10 cellular contexts compared by ENCODE assay signal in genomic region chr7:80722596-80723141, GRCh38.
DNase-seq lines count a peak whose midpoint lies in the region; FAIRE-seq and TF ChIP-seq lines count a peak whose summit lies in the region.
"Had no signal": no experiment of that assay in that cellular context is flagged by ENCODE, and none has a peak within 500 bp of the region (broad histone marks: within the 10 kb centered on the region; RNA-seq: fewer than 3 reads in every experiment).

No MANE protein-coding gene starts in this region.

- peak overlapping the region; percentile 27 for H3K27ac Mint-ChIP-seq in type B pancreatic cell

- intact Hi-C loops in breast epithelium (cut with DNase I; ENCODE audit: low total_unique reads): no loop called here

- H3K27me3 Mint-ChIP-seq in type B pancreatic cell: no peaks in the 10 kb centered on the region

- H3K9me3 ChIP-seq in HUES64 (ENCODE audit: insufficient read depth, low read depth, low read length): no peaks in the 10 kb centered on the region
- H3K9me3 ChIP-seq in breast epithelium: no peaks in the 10 kb centered on the region
- H3K9me3 ChIP-seq in Karpas-422 (ENCODE audit: low read length): peaks cover 9% of the 10 kb centered on the region
- H3K9me3 ChIP-seq: HAP-1 had no signal

- no peak for TF ChIP-seq POLR2A in breast epithelium (IDR thresholded peaks at IDR 0.05)

- no peak overlapping the region for H3K4me2 ChIP-seq in Karpas-422 (ENCODE audit: low read depth, low read length, poor library complexity, severe bottlenecking)

- 47% methylated on average over 3 of the region's 3 CpGs for WGBS in HUES64

- no peaks in the 10 kb centered on the region for H3K9me3 Mint-ChIP-seq in type B pancreatic cell

- no peaks in the 10 kb centered on the region for H3K27me3 ChIP-seq in HUES64 (ENCODE audit: insufficient read depth, low read length)
- H3K27me3 ChIP-seq in breast epithelium: no peaks in the 10 kb centered on the region
- no peaks in the 10 kb centered on the region for H3K27me3 ChIP-seq in Karpas-422 (ENCODE audit: low read length)

- H3K9me2 ChIP-seq in Karpas-422 (replicated peaks; ENCODE audit: insufficient read depth, low read length): no peaks in the 10 kb centered on the region

- H3K4me3 ChIP-seq in HUES64 (ENCODE audit: low read length) (no peak overlapping the region), breast epithelium (no peak overlapping the region), Karpas-422 (ENCODE audit: low read length) (no peak overlapping the region)
- H3K4me3 ChIP-seq: HAP-1 had no signal

- no peaks in the 10 kb centered on the region for H3K36me3 Mint-ChIP-seq in type B pancreatic cell

- peak in 1 of 2 donors; percentile 53 for DNase-seq in breast epithelium (ENCODE audit: low spot score in 2 of 2)
- peak; percentile 98 for DNase-seq in kidney glomerular epithelial cell (lab: John Stamatoyannopoulos, UW)
- DNase-seq in type B pancreatic cell (ENCODE audit: extremely low spot score, unreplicated experiment): no peak
- no peak for DNase-seq in NCI-H524 treated with DMSO at 0.1 percent for 48 hours (lab: John Stamatoyannopoulos, UW)
- no peak for DNase-seq in AML-193 (lab: John Stamatoyannopoulos, UW)
- DNase-seq in GM19239 (ENCODE audit: insufficient read length, low spot score): no peak
- no peak for DNase-seq in Karpas-422
- DNase-seq: activated CD4-positive, alpha-beta T cell treated with anti-CD3 and anti-CD28 coated beads for 1 hour had no signal

- no peak for FAIRE-seq in GM19239 (lab: Jason Lieb, UNC)

- H3K27ac ChIP-seq in HUES64 (ENCODE audit: low read depth, low read length) (peak overlapping the region; percentile 61), breast epithelium (peak overlapping the region; percentile 15 to 74), Karpas-422 (ENCODE audit: low read length) (no peak overlapping the region)

- no peaks in the 10 kb centered on the region for H3K79me2 ChIP-seq in Karpas-422 (ENCODE audit: low read length)

- H3K36me3 ChIP-seq in HUES64 (ENCODE audit: insufficient read depth, low read length) (no peaks in the 10 kb centered on the region), breast epithelium (no peaks in the 10 kb centered on the region), Karpas-422 (ENCODE audit: insufficient read depth, low read length) (no peaks in the 10 kb centered on the region)
- H3K36me3 ChIP-seq: HAP-1 had no signal

- H3K9ac ChIP-seq in HUES64 (ENCODE audit: low read depth, low read length): peak overlapping the region; percentile 43; the same call in 1 of the 2 replicates
- no peak overlapping the region for H3K9ac ChIP-seq in Karpas-422 (ENCODE audit: low read length)

- peaks cover 16% of the 10 kb centered on the region for H3K4me1 Mint-ChIP-seq in type B pancreatic cell (ENCODE audit: unreplicated experiment)

- H4K20me1 ChIP-seq in Karpas-422 (ENCODE audit: insufficient read depth, low read depth, low read length): no peaks in the 10 kb centered on the region

- no peak overlapping the region for H2AFZ ChIP-seq in Karpas-422 (ENCODE audit: low read length)

- TF ChIP-seq CTCF in breast epithelium (IDR thresholded peaks at IDR 0.05): no peak
- TF ChIP-seq CTCF in type B pancreatic cell (conservative IDR thresholded peaks at IDR 0.05): no peak

- no peak overlapping the region for H3K4me3 Mint-ChIP-seq in type B pancreatic cell

- H3K4me1 ChIP-seq in HUES64 (ENCODE audit: insufficient read depth, low read length) (peaks cover 56% of the 10 kb centered on the region), breast epithelium (no peaks in the 10 kb centered on the region), Karpas-422 (ENCODE audit: low read length) (no peaks in the 10 kb centered on the region)
